ENCODE assay signal across 26 cellular contexts in genomic region chr5:7664208-7664607, GRCh38.
"Had no signal": no experiment of that assay in that cellular context is flagged by ENCODE, and none has a peak within 500 bp of the region (broad histone marks: within the 10 kb centered on the region; RNA-seq: fewer than 3 reads in every experiment).

No MANE protein-coding gene starts in this region.

- ATAC-seq: HepG2, Right ventricle myocardium inferior, SK-N-SH treated with all-trans-retinoic acid at 6 μM for 48 hours had no signal

- DNase-seq: IMR-90, Karpas-422, KG1, MG63, NCI-H1092, NCI-H1105 treated with DMSO at 0.1 percent for 48 hours, NCI-H1417 treated with DMSO at 0.1 percent for 48 hours, NCI-H146, NCI-H1694 treated with DMSO at 0.1 percent for 48 hours, NCI-H1930, NCI-H2081, NCI-H2107, NCI-H226, NCI-H446, NCI-H510A, NCI-H524 treated with DMSO at 0.1 percent for 48 hours, NCI-H69, NCI-H774, PC-9, Peyer's patch, SHP77 treated with DMSO at 0.1 percent for 48 hours, SJCRH30, T-helper 1 cell had no signal
